36 cellular contexts compared by ENCODE assay signal in the genomic region with DNA sequence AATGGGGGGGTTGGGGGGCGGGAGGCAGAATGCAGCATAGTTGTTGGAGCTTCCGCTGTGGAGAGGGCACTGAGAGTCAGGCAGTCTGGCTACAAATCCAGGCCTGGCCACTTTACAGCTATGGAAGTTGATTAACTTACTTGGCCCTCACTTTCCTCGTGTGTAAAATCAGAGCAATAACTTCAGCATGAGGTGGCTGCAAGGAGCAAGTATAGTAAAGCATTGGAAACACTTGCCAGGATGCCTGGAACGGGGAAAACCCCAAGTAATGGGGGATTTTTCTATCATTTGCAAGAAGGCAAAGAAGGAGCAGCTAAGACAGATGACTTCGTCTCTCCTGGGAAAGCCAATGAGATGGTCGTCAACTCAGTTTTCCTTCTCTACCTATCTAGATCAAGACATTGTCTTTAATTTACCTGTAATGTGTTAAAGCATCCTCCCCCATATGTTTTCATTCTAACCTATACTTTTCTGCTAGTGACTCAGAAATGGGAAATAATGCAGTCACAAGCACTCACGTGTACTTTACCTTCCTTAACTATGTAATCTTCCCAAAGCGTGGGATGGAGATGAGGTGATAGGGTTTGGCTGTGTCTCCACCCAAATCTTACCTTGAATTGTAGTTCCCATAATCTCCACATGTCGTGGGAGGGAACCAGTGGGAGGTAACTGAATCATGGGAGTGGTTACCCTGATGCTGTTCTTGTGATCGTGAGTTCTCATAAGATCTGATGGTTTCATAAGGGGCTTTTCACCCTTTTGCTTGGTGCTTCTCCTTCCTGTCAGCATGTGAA. TPM values are rescaled to one million over a fixed set of nuclear protein-coding genes. Genes with fewer than 3 reads are reported as not detected.
DNase-seq lines count a peak whose midpoint lies in the region; ATAC-seq and TF ChIP-seq lines count a peak whose summit lies in the region.
"Had no signal": no experiment of that assay in that cellular context is flagged by ENCODE, and none has a peak within 500 bp of the region (broad histone marks: within the 10 kb centered on the region; RNA-seq: fewer than 3 reads in every experiment).

No MANE protein-coding gene starts in this region.

- 96 to 99% methylated on average over 5 to 10 of the region's 10 CpGs for WGBS in endodermal cell (ENCODE audit: insufficient coverage in 1 of 2, insufficient read length in 1 of 2), 2 experiments

- no peak overlapping the region for H3K9ac ChIP-seq in endodermal cell (ENCODE audit: extremely low read depth, low read length, poor library complexity, severe bottlenecking)
- H3K9ac ChIP-seq: parathyroid adenoma had no signal

- no peaks in the 10 kb centered on the region for H3K9me3 Mint-ChIP-seq in endodermal cell
- no peaks in the 10 kb centered on the region for H3K9me3 Mint-ChIP-seq in CD4-positive, alpha-beta T cell
- H3K9me3 Mint-ChIP-seq: activated naive CD4-positive, alpha-beta T cell treated with anti-CD3 and anti-CD28 coated beads for 36 hours; stimulated activated effector memory CD8-positive, alpha-beta T cell treated with anti-CD3 and anti-CD28 coated beads, Interleukin-12 subunit alpha, Interleukin-12 subunit beta, amount 100 ng/mL, for 72 hours had no signal

- TF ChIP-seq CTCF in endodermal cell (conservative IDR thresholded peaks at IDR 0.05) (peak; percentile 26), GM20000 (IDR thresholded peaks at IDR 0.05; ENCODE audit: extremely low read depth, missing control alignments) (no peak)
- TF ChIP-seq CTCF in CD4-positive, alpha-beta T cell (IDR thresholded peaks at IDR 0.05): no peak

- POLR2A ChIA-PET in CD4-positive, alpha-beta T cell (lab: Charles Lee): no interaction called here

- H3K9me3 ChIP-seq in endodermal cell (ENCODE audit: control insufficient read depth, low read length): no peaks in the 10 kb centered on the region
- no peaks in the 10 kb centered on the region for H3K9me3 ChIP-seq in CD4-positive, alpha-beta T cell (ENCODE audit: control insufficient read depth, low read length)
- H3K9me3 ChIP-seq: esophagus muscularis mucosa, heart left ventricle, lower lobe of right lung, mucosa of descending colon, spleen had no signal

- peaks cover 26% of the 10 kb centered on the region for H3K36me3 ChIP-seq in endodermal cell (ENCODE audit: control insufficient read depth, insufficient read depth, low read length)
- H3K36me3 ChIP-seq: esophagus muscularis mucosa, heart left ventricle, lower lobe of right lung, spleen, WERI-Rb-1 had no signal

- CTCF ChIA-PET in CD4-positive, alpha-beta T cell (lab: Charles Lee): interaction anchor here (0.5 kb wide), 1 partner anchor 1675 kb away, joined by 4 read pairs; no protein-coding TSS in a partner anchor

- H3K27me3 Mint-ChIP-seq in endodermal cell (ENCODE audit: insufficient read depth): no peaks in the 10 kb centered on the region
- no peaks in the 10 kb centered on the region for H3K27me3 Mint-ChIP-seq in CD4-positive, alpha-beta T cell
- H3K27me3 Mint-ChIP-seq: activated CD4-positive, alpha-beta T cell treated with anti-CD3 and anti-CD28 coated beads, Interleukin-2, amount 10 ng/mL, durations not matched to agents 7 days and 5 days had no signal

- H3K4me1 Mint-ChIP-seq in endodermal cell: peaks cover 37% of the 10 kb centered on the region
- no peaks in the 10 kb centered on the region for H3K4me1 Mint-ChIP-seq in CD4-positive, alpha-beta T cell (ENCODE audit: low read depth)

- DNase-seq in CD1c-positive myeloid dendritic cell (ENCODE audit: extremely low spot score) (peak; percentile 38), NCI-H226 (peak; percentile 11), endodermal cell (no peak), kidney tubule cell (ENCODE audit: low spot score) (peak; percentile 78), NCI-H748 treated with DMSO at 0.1 percent for 48 hours (lab: John Stamatoyannopoulos, UW) (no peak), anterior cingulate cortex (lab: John Stamatoyannopoulos, UW) (no peak), GM20000 (ENCODE audit: low spot score) (no peak)
- DNase-seq in CD4-positive, alpha-beta T cell: no peak
- DNase-seq: activated CD4-positive, alpha-beta T cell treated with anti-CD3 and anti-CD28 coated beads, Interleukin-2, amount 10 ng/mL, durations not matched to agents 7 days and 5 days; activated naive CD4-positive, alpha-beta T cell treated with anti-CD3 and anti-CD28 coated beads for 36 hours; activated T-cell treated with anti-CD3 and anti-CD28 coated beads, Interleukin-2, amount 50 U/mL, for 48 hours; amniotic stem cell; C1 segment of cervical spinal cord; Calu3; DMS79 treated with DMSO at 0.1 percent for 48 hours; effector memory CD4-positive, alpha-beta T cell; heart left ventricle; kidney; lower lobe of right lung; mucosa of descending colon; NCI-H1092; NCI-H187 treated with DMSO at 0.1 percent for 48 hours; NCI-H2171 treated with DMSO at 0.1 percent for 48 hours; NCI-H524 treated with DMSO at 0.1 percent for 48 hours; PC-9; right cardiac atrium; SHP77 treated with DMSO at 0.1 percent for 48 hours; spleen; stimulated activated CD4-positive, alpha-beta T cell treated with anti-CD3 and anti-CD28 coated beads, Interleukin-4, amount 100 ng/mL, for 1 hour; substantia nigra; T-helper 9 cell; WERI-Rb-1 had no signal

- intact Hi-C loops in CD4-positive, alpha-beta T cell (cut with DNase I, micrococcal nuclease): no loop called here

- no peak overlapping the region for H3K27ac Mint-ChIP-seq in endodermal cell
- no peak overlapping the region for H3K27ac Mint-ChIP-seq in CD4-positive, alpha-beta T cell
- H3K27ac Mint-ChIP-seq: activated CD4-positive, alpha-beta T cell treated with anti-CD3 and anti-CD28 coated beads, Interleukin-2, amount 10 ng/mL, durations not matched to agents 7 days and 5 days; activated naive CD4-positive, alpha-beta T cell treated with anti-CD3 and anti-CD28 coated beads for 36 hours; stimulated activated effector memory CD8-positive, alpha-beta T cell treated with anti-CD3 and anti-CD28 coated beads, Interleukin-12 subunit alpha, Interleukin-12 subunit beta, amount 100 ng/mL, for 72 hours had no signal

- H3K27me3 ChIP-seq in endodermal cell (ENCODE audit: control insufficient read depth, insufficient read depth, low read length, poor library complexity, severe bottlenecking): no peaks in the 10 kb centered on the region
- no peaks in the 10 kb centered on the region for H3K27me3 ChIP-seq in CD4-positive, alpha-beta T cell (ENCODE audit: control insufficient read depth, insufficient read depth, low read length)
- H3K27me3 ChIP-seq: esophagus muscularis mucosa, heart left ventricle, spleen had no signal

- H3K4me1 ChIP-seq in endodermal cell (ENCODE audit: control insufficient read depth, insufficient read depth, low read length): peaks cover 15% of the 10 kb centered on the region
- H3K4me1 ChIP-seq: parathyroid adenoma had no signal

- no peak overlapping the region for H3K4me3 ChIP-seq in endodermal cell (ENCODE audit: low read length)
- H3K4me3 ChIP-seq: coronary artery, esophagus muscularis mucosa, heart left ventricle, lower lobe of right lung, mucosa of descending colon, PC-9, spleen had no signal

- H3K4me3 Mint-ChIP-seq in endodermal cell: no peak overlapping the region
- no peak overlapping the region for H3K4me3 Mint-ChIP-seq in CD4-positive, alpha-beta T cell
- H3K4me3 Mint-ChIP-seq: activated CD4-positive, alpha-beta T cell treated with anti-CD3 and anti-CD28 coated beads, Interleukin-2, amount 10 ng/mL, durations not matched to agents 7 days and 5 days; activated naive CD4-positive, alpha-beta T cell treated with anti-CD3 and anti-CD28 coated beads for 36 hours; stimulated activated effector memory CD8-positive, alpha-beta T cell treated with anti-CD3 and anti-CD28 coated beads, Interleukin-12 subunit alpha, Interleukin-12 subunit beta, amount 100 ng/mL, for 72 hours had no signal

- H3K36me3 Mint-ChIP-seq in endodermal cell (ENCODE audit: low read depth): peaks cover 42% of the 10 kb centered on the region
- no peaks in the 10 kb centered on the region for H3K36me3 Mint-ChIP-seq in CD4-positive, alpha-beta T cell (ENCODE audit: low read depth)
- H3K36me3 Mint-ChIP-seq: stimulated activated effector memory CD8-positive, alpha-beta T cell treated with anti-CD3 and anti-CD28 coated beads, Interleukin-12 subunit alpha, Interleukin-12 subunit beta, amount 100 ng/mL, for 72 hours had no signal

- no peak overlapping the region for H3K27ac ChIP-seq in endodermal cell (ENCODE audit: low read depth, low read length)
- no peak overlapping the region for H3K27ac ChIP-seq in CD4-positive, alpha-beta T cell (ENCODE audit: low read depth, low read length)
- H3K27ac ChIP-seq: coronary artery, esophagus muscularis mucosa, heart left ventricle, lower lobe of right lung, parathyroid adenoma, PC-9, spleen, WERI-Rb-1 had no signal

- ATAC-seq in CD4-positive, alpha-beta T cell (ENCODE audit: poor library complexity): no peak
- ATAC-seq: heart left ventricle; lower lobe of right lung; mucosa of descending colon; right cardiac atrium; stimulated activated effector memory CD8-positive, alpha-beta T cell treated with anti-CD3 and anti-CD28 coated beads, Interleukin-12 subunit alpha, Interleukin-12 subunit beta, amount 100 ng/mL, for 72 hours had no signal

RNA-seq across cellular contexts. Expression of gene AGPAT4, which starts 35.6 kb away (rescaled TPM):
- total RNA-seq in endodermal cell: 10 to 100 TPM; 61.0 to 61.1 TPM
- 33.8 TPM for polyA plus RNA-seq in endodermal cell (2013, experiment 1 of 2)
- 30.0 TPM for polyA plus RNA-seq in endodermal cell (2013, experiment 2 of 2)
- total RNA-seq in CD4-positive, alpha-beta T cell: 1 to 10 TPM; 2.8 to 4.8 TPM

Comparison
In these comparisons a context has a peak if more than half of its experiments do, and no peak if none do; other contexts are left out.
1. DNase-seq: peak in CD1c-positive myeloid dendritic cell (single experiment), NCI-H226 (single experiment) and kidney tubule cell (single experiment); none in endodermal cell (single experiment), NCI-H748 treated with DMSO at 0.1 percent for 48 hours (single experiment), anterior cingulate cortex (0 of 58), CD4-positive, alpha-beta T cell (0 of 10) and GM20000 (single experiment).
2. RNA of gene AGPAT4, which starts 35.6 kb away (total RNA-seq): 61.0 to 61.1 TPM in endodermal cell; 2.8 to 4.8 TPM in CD4-positive, alpha-beta T cell; every median in the first group is over 10 times any median in the second.